Comparison of ENCODE assay signal across 1 cellular context in genomic region chr2:126675637-126676036, GRCh38.
TF ChIP-seq lines count a peak whose summit lies in the region.

No MANE protein-coding gene starts in this region.

TF ChIP-seq in K562, 482 proteins besides CTCF, POLR2A, EP300 and RAD21 (continued from another document):
- no peak for TF ChIP-seq PHF20 (IDR thresholded peaks at IDR 0.05; ENCODE audit: partially characterized antibody)
- peak in 1 of 2 experiments; percentile 96; a peak in 2 of 3 replicates for TF ChIP-seq CBX3 (IDR thresholded peaks at IDR 0.05; ENCODE audit: borderline replicate concordance in 1 of 2, low read length in 2 of 2)
- 0 out of 2 replicates have a peak, but pooled peaks have one; percentile 39 for TF ChIP-seq BCOR (IDR thresholded peaks at IDR 0.05)
- 0 out of 2 replicates have a peak, but pooled peaks have one; percentile 37 for TF ChIP-seq ZNF512 (tag; IDR thresholded peaks at IDR 0.05)
- TF ChIP-seq DMBX1 (CRISPR knock-in tag; IDR thresholded peaks at IDR 0.05; ENCODE audit: borderline replicate concordance): no peak
